ENCODE assay signal across 18 cellular contexts in the genomic region with DNA sequence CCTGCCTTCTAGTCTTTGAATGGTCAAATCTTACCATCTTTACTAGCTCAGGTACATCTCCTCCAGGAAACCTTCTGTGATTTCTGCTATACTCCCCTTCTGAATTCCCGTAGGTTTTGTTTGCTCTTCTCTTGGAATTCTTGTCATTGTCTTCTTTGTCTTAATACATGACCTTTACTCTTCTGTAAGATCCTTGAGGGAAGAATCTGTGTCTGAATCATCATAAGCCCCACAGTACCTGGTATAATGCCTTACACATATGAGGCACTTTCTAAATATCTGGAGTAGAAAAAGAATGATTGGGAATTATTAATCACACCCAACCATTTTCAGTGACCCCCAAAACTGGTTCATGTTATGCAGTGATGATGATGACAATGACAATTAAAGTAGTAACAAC.
A peak's percentile ranks its signal among the peaks of the same experiment; 100 is the strongest.
DNase-seq lines count a peak whose midpoint lies in the region; ATAC-seq and TF ChIP-seq lines count a peak whose summit lies in the region.
"Had no signal": no experiment of that assay in that cellular context is flagged by ENCODE, and none has a peak within 500 bp of the region (broad histone marks: within the 10 kb centered on the region; RNA-seq: fewer than 3 reads in every experiment).

No MANE protein-coding gene starts in this region.

- TF ChIP-seq CTCF in RWPE2 (IDR thresholded peaks at IDR 0.05; ENCODE audit: poor library complexity, severe bottlenecking) (no peak), epithelial cell of esophagus (IDR thresholded peaks at IDR 0.05; ENCODE audit: insufficient read depth, low read depth, low read length, missing control alignments) (no peak), neural crest cell (conservative IDR thresholded peaks at IDR 0.05) (no peak), uterus (IDR thresholded peaks at IDR 0.05) (no peak)

- H3K27me3 ChIP-seq in RWPE2 (ENCODE audit: insufficient read depth, poor library complexity, severe bottlenecking) (no peaks in the 10 kb centered on the region), uterus (no peaks in the 10 kb centered on the region)
- H3K27me3 ChIP-seq: BLaER1 had no signal

- DNase-seq in RWPE2 (ENCODE audit: low spot score) (no peak), epithelial cell of esophagus (ENCODE audit: low read depth) (peak; percentile 28), neural crest cell (ENCODE audit: low read depth, low spot score) (no peak), uterus (no peak), NCI-H774 (lab: John Stamatoyannopoulos, UW) (no peak), iPS-NIHi7 (ENCODE audit: extremely low spot score) (no peak), HT-29 (ENCODE audit: low spot score) (no peak)
- DNase-seq: ACHN; Calu3; CD4-positive, alpha-beta memory T cell; GOT3; HCEC 1CT; NCI-H1694; NCI-H2081; NCI-H446; NCI-H526; SK-N-SH had no signal

- H3K27ac Mint-ChIP-seq in neural crest cell (ENCODE audit: unreplicated experiment) = peak overlapping the region; percentile 9
- H3K27ac Mint-ChIP-seq: CD4-positive, alpha-beta memory T cell had no signal

- no peaks in the 10 kb centered on the region for H3K27me3 Mint-ChIP-seq in neural crest cell (ENCODE audit: low read depth)

- H3K36me3 Mint-ChIP-seq in neural crest cell (ENCODE audit: low read depth) = peaks cover 3% of the 10 kb centered on the region
- H3K36me3 Mint-ChIP-seq: CD4-positive, alpha-beta memory T cell had no signal

- H3K27ac ChIP-seq in RWPE2 (ENCODE audit: poor library complexity, severe bottlenecking) = no peak overlapping the region
- H3K27ac ChIP-seq in uterus = peak overlapping the region; percentile 61 to 67
- H3K27ac ChIP-seq: BLaER1 had no signal

- intact Hi-C loops in uterus (cut with DNase I; ENCODE audit: low total_unique reads) = no loop called here

- H3K9me3 ChIP-seq in RWPE2 (ENCODE audit: severe bottlenecking) = no peaks in the 10 kb centered on the region
- no peaks in the 10 kb centered on the region for H3K9me3 ChIP-seq in uterus
- H3K9me3 ChIP-seq: SK-N-SH had no signal

- H3K9me3 Mint-ChIP-seq in neural crest cell = peaks cover 12% of the 10 kb centered on the region

- no peak for TF ChIP-seq POLR2A in uterus (IDR thresholded peaks at IDR 0.05)

- H3K36me3 ChIP-seq in RWPE2 (ENCODE audit: low read depth) (no peaks in the 10 kb centered on the region), uterus (no peaks in the 10 kb centered on the region)
- H3K36me3 ChIP-seq: BLaER1 had no signal

- peaks cover 12% of the 10 kb centered on the region for H3K4me1 ChIP-seq in RWPE2 (ENCODE audit: insufficient read depth, poor library complexity, severe bottlenecking)
- peaks cover 0 to 8% of the 10 kb centered on the region in 2 donors for H3K4me1 ChIP-seq in uterus
- H3K4me1 ChIP-seq: BLaER1 had no signal

- peaks cover 46% of the 10 kb centered on the region for H3K4me1 Mint-ChIP-seq in neural crest cell

- peak; percentile 57 for ATAC-seq in RWPE2 (ENCODE audit: low read depth)

- H3K4me3 ChIP-seq in RWPE2 (ENCODE audit: severe bottlenecking) (no peak overlapping the region), epithelial cell of esophagus (ENCODE audit: low read length) (no peak overlapping the region), uterus (no peak overlapping the region)
- H3K4me3 ChIP-seq: BLaER1 had no signal

- H3K4me3 Mint-ChIP-seq in neural crest cell = no peak overlapping the region
- H3K4me3 Mint-ChIP-seq: CD4-positive, alpha-beta memory T cell had no signal
